Comparison of ENCODE assay signal across 1 cellular context in the genomic region with DNA sequence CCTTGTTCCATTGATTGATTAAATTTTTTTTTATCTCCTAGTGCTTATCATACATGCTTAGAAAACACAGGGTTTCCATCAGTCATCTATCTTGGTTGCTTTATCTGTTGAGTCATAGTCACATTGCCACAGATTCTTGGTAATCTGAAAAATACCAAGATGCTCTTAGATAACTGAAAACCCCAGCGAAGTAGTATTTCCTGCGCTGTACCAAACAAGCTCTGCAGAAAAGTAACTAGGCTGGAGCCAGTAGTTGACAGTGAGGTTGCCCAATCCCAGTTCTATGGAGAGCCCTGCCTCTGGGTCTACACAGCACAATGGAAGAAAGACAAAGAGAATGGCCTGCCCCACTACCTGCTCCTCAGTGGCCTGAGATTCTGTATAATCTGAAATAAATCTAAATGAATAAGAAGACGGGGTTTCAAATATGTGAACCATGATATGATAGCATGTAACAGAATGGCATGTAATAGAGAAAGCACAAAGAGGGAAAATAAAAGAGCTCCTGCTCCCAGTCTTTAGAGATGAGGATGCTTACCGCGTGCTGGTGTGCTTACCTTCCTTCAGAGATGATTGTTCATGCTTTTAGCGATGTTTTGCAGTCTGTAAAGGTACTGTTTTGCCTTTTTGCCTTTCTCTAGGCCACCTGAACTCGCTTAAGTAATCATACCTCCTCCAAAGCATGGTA.
TF ChIP-seq lines count a peak whose summit lies in the region.

No MANE protein-coding gene starts in this region.

TF ChIP-seq in K562, 482 proteins besides CTCF, POLR2A, EP300 and RAD21 (continued from another document and continues in another):
- TF ChIP-seq, protein P1, sequence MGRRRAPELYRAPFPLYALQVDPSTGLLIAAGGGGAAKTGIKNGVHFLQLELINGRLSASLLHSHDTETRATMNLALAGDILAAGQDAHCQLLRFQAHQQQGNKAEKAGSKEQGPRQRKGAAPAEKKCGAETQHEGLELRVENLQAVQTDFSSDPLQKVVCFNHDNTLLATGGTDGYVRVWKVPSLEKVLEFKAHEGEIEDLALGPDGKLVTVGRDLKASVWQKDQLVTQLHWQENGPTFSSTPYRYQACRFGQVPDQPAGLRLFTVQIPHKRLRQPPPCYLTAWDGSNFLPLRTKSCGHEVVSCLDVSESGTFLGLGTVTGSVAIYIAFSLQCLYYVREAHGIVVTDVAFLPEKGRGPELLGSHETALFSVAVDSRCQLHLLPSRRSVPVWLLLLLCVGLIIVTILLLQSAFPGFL (CRISPR knock-in tag; IDR thresholded peaks at IDR 0.05): no peak
- no peak for TF ChIP-seq RFX5 (IDR thresholded peaks at IDR 0.05; ENCODE audit: low read depth, low read length)
- TF ChIP-seq, protein P2, sequence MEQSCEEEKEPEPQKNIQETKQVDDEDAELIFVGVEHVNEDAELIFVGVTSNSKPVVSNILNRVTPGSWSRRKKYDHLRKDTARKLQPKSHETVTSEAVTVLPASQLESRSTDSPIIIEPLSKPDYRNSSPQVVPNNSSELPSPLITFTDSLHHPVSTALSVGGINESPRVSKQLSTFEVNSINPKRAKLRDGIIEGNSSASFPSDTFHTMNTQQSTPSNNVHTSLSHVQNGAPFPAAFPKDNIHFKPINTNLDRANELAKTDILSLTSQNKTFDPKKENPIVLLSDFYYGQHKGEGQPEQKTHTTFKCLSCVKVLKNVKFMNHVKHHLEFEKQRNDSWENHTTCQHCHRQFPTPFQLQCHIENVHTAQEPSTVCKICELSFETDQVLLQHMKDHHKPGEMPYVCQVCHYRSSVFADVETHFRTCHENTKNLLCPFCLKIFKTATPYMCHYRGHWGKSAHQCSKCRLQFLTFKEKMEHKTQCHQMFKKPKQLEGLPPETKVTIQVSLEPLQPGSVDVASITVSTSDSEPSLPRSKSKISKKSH (CRISPR knock-in tag; IDR thresholded peaks at IDR 0.05): no peak
- no peak for TF ChIP-seq ZNF384 (IDR thresholded peaks at IDR 0.05; ENCODE audit: low read depth, low read length)
- no peak for TF ChIP-seq ZNF133 (CRISPR knock-in tag; IDR thresholded peaks at IDR 0.05)
- TF ChIP-seq ZFP1 (CRISPR knock-in tag; IDR thresholded peaks at IDR 0.05): no peak
- TF ChIP-seq ZNF224 (CRISPR knock-in tag; IDR thresholded peaks at IDR 0.05): no peak
- TF ChIP-seq U2AF2 (optimal IDR thresholded peaks at IDR 0.05; ENCODE audit: low read depth, low read length): no peak
- TF ChIP-seq IRF2 (CRISPR knock-in tag; IDR thresholded peaks at IDR 0.05): no peak
- no peak for TF ChIP-seq BCL6 (CRISPR knock-in tag; IDR thresholded peaks at IDR 0.05)
- TF ChIP-seq ZNF668 (CRISPR knock-in tag; IDR thresholded peaks at IDR 0.05): no peak
- no peak for TF ChIP-seq KAT7 (CRISPR knock-in tag; IDR thresholded peaks at IDR 0.05; ENCODE audit: borderline replicate concordance)
- TF ChIP-seq MAZ (CRISPR knock-in tag; conservative IDR thresholded peaks at IDR 0.05 in 1 of 2, IDR thresholded peaks at IDR 0.05 in 1 of 2): no peak; a peak in 1 of 4 replicates
- no peak for TF ChIP-seq SP1 (CRISPR knock-in tag; IDR thresholded peaks at IDR 0.05)
- TF ChIP-seq POLR2AphosphoS5 (IDR thresholded peaks at IDR 0.05; ENCODE audit: control insufficient read depth, insufficient read depth, low read depth, low read length): no peak
- TF ChIP-seq HDAC1 (IDR thresholded peaks at IDR 0.05): peak in 1 of 2 experiments; percentile 74; a peak in 1 of 4 replicates
- TF ChIP-seq ZFP30 (CRISPR knock-in tag; IDR thresholded peaks at IDR 0.05; ENCODE audit: borderline replicate concordance): no peak
- 0 out of 2 replicates have a peak, but pooled peaks have one; percentile 16 for TF ChIP-seq NFATC3 (IDR thresholded peaks at IDR 0.05)
- peak; percentile 95 for TF ChIP-seq JUND (IDR thresholded peaks at IDR 0.05; ENCODE audit: borderline replicate concordance, low read depth, low read length)
- peak; percentile 83; the same call in 1 of the 3 replicates for TF ChIP-seq JUND (tag; IDR thresholded peaks at IDR 0.05; ENCODE audit: borderline replicate concordance, low read depth, low read length)
- TF ChIP-seq MTA3 (IDR thresholded peaks at IDR 0.05; ENCODE audit: borderline replicate concordance): no peak
- no peak for TF ChIP-seq MAFK (IDR thresholded peaks at IDR 0.05; ENCODE audit: low read length)
- TF ChIP-seq, protein P3, sequence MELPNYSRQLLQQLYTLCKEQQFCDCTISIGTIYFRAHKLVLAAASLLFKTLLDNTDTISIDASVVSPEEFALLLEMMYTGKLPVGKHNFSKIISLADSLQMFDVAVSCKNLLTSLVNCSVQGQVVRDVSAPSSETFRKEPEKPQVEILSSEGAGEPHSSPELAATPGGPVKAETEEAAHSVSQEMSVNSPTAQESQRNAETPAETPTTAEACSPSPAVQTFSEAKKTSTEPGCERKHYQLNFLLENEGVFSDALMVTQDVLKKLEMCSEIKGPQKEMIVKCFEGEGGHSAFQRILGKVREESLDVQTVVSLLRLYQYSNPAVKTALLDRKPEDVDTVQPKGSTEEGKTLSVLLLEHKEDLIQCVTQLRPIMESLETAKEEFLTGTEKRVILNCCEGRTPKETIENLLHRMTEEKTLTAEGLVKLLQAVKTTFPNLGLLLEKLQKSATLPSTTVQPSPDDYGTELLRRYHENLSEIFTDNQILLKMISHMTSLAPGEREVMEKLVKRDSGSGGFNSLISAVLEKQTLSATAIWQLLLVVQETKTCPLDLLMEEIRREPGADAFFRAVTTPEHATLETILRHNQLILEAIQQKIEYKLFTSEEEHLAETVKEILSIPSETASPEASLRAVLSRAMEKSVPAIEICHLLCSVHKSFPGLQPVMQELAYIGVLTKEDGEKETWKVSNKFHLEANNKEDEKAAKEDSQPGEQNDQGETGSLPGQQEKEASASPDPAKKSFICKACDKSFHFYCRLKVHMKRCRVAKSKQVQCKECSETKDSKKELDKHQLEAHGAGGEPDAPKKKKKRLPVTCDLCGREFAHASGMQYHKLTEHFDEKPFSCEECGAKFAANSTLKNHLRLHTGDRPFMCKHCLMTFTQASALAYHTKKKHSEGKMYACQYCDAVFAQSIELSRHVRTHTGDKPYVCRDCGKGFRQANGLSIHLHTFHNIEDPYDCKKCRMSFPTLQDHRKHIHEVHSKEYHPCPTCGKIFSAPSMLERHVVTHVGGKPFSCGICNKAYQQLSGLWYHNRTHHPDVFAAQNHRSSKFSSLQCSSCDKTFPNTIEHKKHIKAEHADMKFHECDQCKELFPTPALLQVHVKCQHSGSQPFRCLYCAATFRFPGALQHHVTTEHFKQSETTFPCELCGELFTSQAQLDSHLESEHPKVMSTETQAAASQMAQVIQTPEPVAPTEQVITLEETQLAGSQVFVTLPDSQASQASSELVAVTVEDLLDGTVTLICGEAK (IDR thresholded peaks at IDR 0.05): no peak
- TF ChIP-seq, protein P3 (CRISPR knock-in tag; IDR thresholded peaks at IDR 0.05): no peak
- peak; percentile 80; the same call in 1 of the 2 replicates for TF ChIP-seq CTBP1 (IDR thresholded peaks at IDR 0.05; ENCODE audit: borderline replicate concordance)
- TF ChIP-seq, protein P4, sequence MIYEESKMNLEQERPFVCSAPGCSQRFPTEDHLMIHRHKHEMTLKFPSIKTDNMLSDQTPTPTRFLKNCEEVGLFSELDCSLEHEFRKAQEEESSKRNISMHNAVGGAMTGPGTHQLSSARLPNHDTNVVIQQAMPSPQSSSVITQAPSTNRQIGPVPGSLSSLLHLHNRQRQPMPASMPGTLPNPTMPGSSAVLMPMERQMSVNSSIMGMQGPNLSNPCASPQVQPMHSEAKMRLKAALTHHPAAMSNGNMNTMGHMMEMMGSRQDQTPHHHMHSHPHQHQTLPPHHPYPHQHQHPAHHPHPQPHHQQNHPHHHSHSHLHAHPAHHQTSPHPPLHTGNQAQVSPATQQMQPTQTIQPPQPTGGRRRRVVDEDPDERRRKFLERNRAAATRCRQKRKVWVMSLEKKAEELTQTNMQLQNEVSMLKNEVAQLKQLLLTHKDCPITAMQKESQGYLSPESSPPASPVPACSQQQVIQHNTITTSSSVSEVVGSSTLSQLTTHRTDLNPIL (CRISPR knock-in tag; IDR thresholded peaks at IDR 0.05): no peak
- no peak for TF ChIP-seq NR4A1 (CRISPR knock-in tag; IDR thresholded peaks at IDR 0.05)
- TF ChIP-seq NR4A1 (tag; IDR thresholded peaks at IDR 0.05): no peak
- peak; percentile 82 for TF ChIP-seq JUN (IDR thresholded peaks at IDR 0.05; ENCODE audit: borderline replicate concordance, low read depth, low read length)
- no peak for TF ChIP-seq JUN (CRISPR knock-in tag; IDR thresholded peaks at IDR 0.05; ENCODE audit: borderline replicate concordance)
- TF ChIP-seq, protein P5, sequence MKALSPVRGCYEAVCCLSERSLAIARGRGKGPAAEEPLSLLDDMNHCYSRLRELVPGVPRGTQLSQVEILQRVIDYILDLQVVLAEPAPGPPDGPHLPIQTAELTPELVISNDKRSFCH (CRISPR knock-in tag; IDR thresholded peaks at IDR 0.05): no peak
- TF ChIP-seq, protein P5 (tag; IDR thresholded peaks at IDR 0.05): no peak
- TF ChIP-seq YBX1 (IDR thresholded peaks at IDR 0.05): no peak
- TF ChIP-seq SUPT5H (IDR thresholded peaks at IDR 0.05): no peak
- TF ChIP-seq, protein P6, sequence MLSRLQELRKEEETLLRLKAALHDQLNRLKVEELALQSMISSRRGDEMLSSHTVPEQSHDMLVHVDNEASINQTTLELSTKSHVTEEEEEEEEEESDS (CRISPR knock-in tag; IDR thresholded peaks at IDR 0.05): no peak
- TF ChIP-seq, protein P7, sequence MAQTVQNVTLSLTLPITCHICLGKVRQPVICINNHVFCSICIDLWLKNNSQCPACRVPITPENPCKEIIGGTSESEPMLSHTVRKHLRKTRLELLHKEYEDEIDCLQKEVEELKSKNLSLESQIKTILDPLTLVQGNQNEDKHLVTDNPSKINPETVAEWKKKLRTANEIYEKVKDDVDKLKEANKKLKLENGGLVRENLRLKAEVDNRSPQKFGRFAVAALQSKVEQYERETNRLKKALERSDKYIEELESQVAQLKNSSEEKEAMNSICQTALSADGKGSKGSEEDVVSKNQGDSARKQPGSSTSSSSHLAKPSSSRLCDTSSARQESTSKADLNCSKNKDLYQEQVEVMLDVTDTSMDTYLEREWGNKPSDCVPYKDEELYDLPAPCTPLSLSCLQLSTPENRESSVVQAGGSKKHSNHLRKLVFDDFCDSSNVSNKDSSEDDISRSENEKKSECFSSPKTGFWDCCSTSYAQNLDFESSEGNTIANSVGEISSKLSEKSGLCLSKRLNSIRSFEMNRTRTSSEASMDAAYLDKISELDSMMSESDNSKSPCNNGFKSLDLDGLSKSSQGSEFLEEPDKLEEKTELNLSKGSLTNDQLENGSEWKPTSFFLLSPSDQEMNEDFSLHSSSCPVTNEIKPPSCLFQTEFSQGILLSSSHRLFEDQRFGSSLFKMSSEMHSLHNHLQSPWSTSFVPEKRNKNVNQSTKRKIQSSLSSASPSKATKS (CRISPR knock-in tag; IDR thresholded peaks at IDR 0.05): no peak
- no peak for TF ChIP-seq PPARD (CRISPR knock-in tag; IDR thresholded peaks at IDR 0.05)
- no peak for TF ChIP-seq ARHGAP35 (IDR thresholded peaks at IDR 0.05; ENCODE audit: partially characterized antibody)
- no peak for TF ChIP-seq RFX1 (IDR thresholded peaks at IDR 0.05)
- TF ChIP-seq DDX20 (tag; IDR thresholded peaks at IDR 0.05; ENCODE audit: low read depth): no peak
- TF ChIP-seq, protein P8, sequence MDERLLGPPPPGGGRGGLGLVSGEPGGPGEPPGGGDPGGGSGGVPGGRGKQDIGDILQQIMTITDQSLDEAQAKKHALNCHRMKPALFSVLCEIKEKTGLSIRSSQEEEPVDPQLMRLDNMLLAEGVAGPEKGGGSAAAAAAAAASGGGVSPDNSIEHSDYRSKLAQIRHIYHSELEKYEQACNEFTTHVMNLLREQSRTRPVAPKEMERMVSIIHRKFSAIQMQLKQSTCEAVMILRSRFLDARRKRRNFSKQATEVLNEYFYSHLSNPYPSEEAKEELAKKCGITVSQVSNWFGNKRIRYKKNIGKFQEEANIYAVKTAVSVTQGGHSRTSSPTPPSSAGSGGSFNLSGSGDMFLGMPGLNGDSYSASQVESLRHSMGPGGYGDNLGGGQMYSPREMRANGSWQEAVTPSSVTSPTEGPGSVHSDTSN (CRISPR knock-in tag; IDR thresholded peaks at IDR 0.05; ENCODE audit: low read depth): no peak
- TF ChIP-seq, protein P8 (tag; conservative IDR thresholded peaks at IDR 0.05; ENCODE audit: low read depth): peak; percentile 73; the same call in 1 of the 2 replicates
- TF ChIP-seq ZNF12 (CRISPR knock-in tag; IDR thresholded peaks at IDR 0.05): no peak
- no peak for TF ChIP-seq RBBP5 (IDR thresholded peaks at IDR 0.05; ENCODE audit: borderline replicate concordance, insufficient read depth, low read length, poor library complexity, severe bottlenecking)
- TF ChIP-seq DNMT1 (IDR thresholded peaks at IDR 0.05): no peak
